25 cellular contexts compared by ENCODE assay signal in genomic region chr6:45488884-45489283, GRCh38.
A peak's percentile ranks its signal among the peaks of the same experiment; 100 is the strongest.
DNase-seq lines count a peak whose midpoint lies in the region; ATAC-seq lines count a peak whose summit lies in the region.
"Had no signal": no experiment of that assay in that cellular context is flagged by ENCODE, and none has a peak within 500 bp of the region (broad histone marks: within the 10 kb centered on the region; RNA-seq: fewer than 3 reads in every experiment).

No MANE protein-coding gene starts in this region.

- H2BK12ac ChIP-seq in mesenchymal stem cell (ENCODE audit: low read length in 2 of 2) = no peak overlapping the region

- H3K4me2 ChIP-seq in mesenchymal stem cell (ENCODE audit: low read length, poor library complexity, severe bottlenecking) = no peak overlapping the region

- no peak for ATAC-seq in HG03097 (IDR thresholded peaks at IDR 0.05; ENCODE audit: low FRiP score, unreplicated experiment)
- ATAC-seq: PC-3 had no signal

- H3K27ac Mint-ChIP-seq in activated T-cell treated with anti-CD3 and anti-CD28 coated beads, Interleukin-2, amount 50 U/mL, for 24 hours = peak overlapping the region; percentile 14
- H3K27ac Mint-ChIP-seq in CD8-positive, alpha-beta memory T cell = peak overlapping the region in 6 of 8 donors; percentile 0 to 74 (median 12)
- peak overlapping the region; percentile 49 for H3K27ac Mint-ChIP-seq in activated CD4-positive, alpha-beta memory T cell treated with anti-CD3 and anti-CD28 coated beads, Interleukin-2, amount 10 ng/mL, durations not matched to agents 7 days and 5 days
- H3K27ac Mint-ChIP-seq: B cell, H9 had no signal

- no peak overlapping the region for H4K8ac ChIP-seq in mesenchymal stem cell (ENCODE audit: low read length)

- H2BK5ac ChIP-seq in mesenchymal stem cell (ENCODE audit: low read depth, low read length, poor library complexity, severe bottlenecking) = no peak overlapping the region

- H3K36me3 Mint-ChIP-seq in activated T-cell treated with anti-CD3 and anti-CD28 coated beads, Interleukin-2, amount 50 U/mL, for 24 hours (ENCODE audit: low read depth) = peaks cover 76% of the 10 kb centered on the region
- peaks cover 2 to 4% (median 3%) of the 10 kb centered on the region in 3 donors for H3K36me3 Mint-ChIP-seq in CD8-positive, alpha-beta memory T cell
- H3K36me3 Mint-ChIP-seq in activated CD4-positive, alpha-beta memory T cell treated with anti-CD3 and anti-CD28 coated beads, Interleukin-2, amount 10 ng/mL, durations not matched to agents 7 days and 5 days (ENCODE audit: low read depth) = peaks cover 78% of the 10 kb centered on the region

- H2AFZ ChIP-seq in mesenchymal stem cell (ENCODE audit: low read depth, low read length) = no peak overlapping the region

- H2BK15ac ChIP-seq in mesenchymal stem cell (ENCODE audit: low read depth, poor library complexity, severe bottlenecking) = no peak overlapping the region

- H3K4me1 Mint-ChIP-seq in activated T-cell treated with anti-CD3 and anti-CD28 coated beads, Interleukin-2, amount 50 U/mL, for 24 hours (ENCODE audit: low read depth) = peaks cover 72% of the 10 kb centered on the region
- H3K4me1 Mint-ChIP-seq in CD8-positive, alpha-beta memory T cell = peaks cover 36 to 86% (median 48%) of the 10 kb centered on the region in 3 donors
- H3K4me1 Mint-ChIP-seq in activated CD4-positive, alpha-beta memory T cell treated with anti-CD3 and anti-CD28 coated beads, Interleukin-2, amount 10 ng/mL, durations not matched to agents 7 days and 5 days = peaks cover 62% of the 10 kb centered on the region

- CTCF ChIA-PET in CD8-positive, alpha-beta memory T cell (lab: Charles Lee) = no interaction called here
- CTCF ChIA-PET in activated CD4-positive, alpha-beta memory T cell treated with anti-CD3 and anti-CD28 coated beads, Interleukin-2, amount 10 ng/mL, durations not matched to agents 7 days and 5 days (lab: Charles Lee) = no interaction called here

- H3K27ac ChIP-seq in CD8-positive, alpha-beta memory T cell (ENCODE audit: low read depth, low read length) = no peak overlapping the region
- peak overlapping the region; percentile 55 for H3K27ac ChIP-seq in mesenchymal stem cell (ENCODE audit: low read length, poor library complexity, severe bottlenecking)
- H3K27ac ChIP-seq: breast epithelium had no signal

- peaks cover 24% of the 10 kb centered on the region for H3K4me1 ChIP-seq in CD8-positive, alpha-beta memory T cell (ENCODE audit: insufficient read depth, low read length)
- H3K4me1 ChIP-seq in mesenchymal stem cell (ENCODE audit: control insufficient read depth, insufficient read depth, low read depth, low read length) = peaks cover 4% of the 10 kb centered on the region
- H3K4me1 ChIP-seq: breast epithelium had no signal

- no peak overlapping the region for H3K9ac ChIP-seq in mesenchymal stem cell (ENCODE audit: low read length)

- H3K4me3 Mint-ChIP-seq in activated T-cell treated with anti-CD3 and anti-CD28 coated beads, Interleukin-2, amount 50 U/mL, for 24 hours = no peak overlapping the region
- H3K4me3 Mint-ChIP-seq in CD8-positive, alpha-beta memory T cell = peak overlapping the region in 4 of 7 donors; percentile 3 to 30 (median 12)
- no peak overlapping the region for H3K4me3 Mint-ChIP-seq in activated CD4-positive, alpha-beta memory T cell treated with anti-CD3 and anti-CD28 coated beads, Interleukin-2, amount 10 ng/mL, durations not matched to agents 7 days and 5 days
- H3K4me3 Mint-ChIP-seq: B cell, H9, nephron had no signal

- H2AK5ac ChIP-seq in mesenchymal stem cell (ENCODE audit: low read length, severe bottlenecking) = no peak overlapping the region

- H3K27me3 Mint-ChIP-seq in activated T-cell treated with anti-CD3 and anti-CD28 coated beads, Interleukin-2, amount 50 U/mL, for 24 hours = no peaks in the 10 kb centered on the region
- no peaks in the 10 kb centered on the region for H3K27me3 Mint-ChIP-seq in CD8-positive, alpha-beta memory T cell
- no peaks in the 10 kb centered on the region for H3K27me3 Mint-ChIP-seq in activated CD4-positive, alpha-beta memory T cell treated with anti-CD3 and anti-CD28 coated beads, Interleukin-2, amount 10 ng/mL, durations not matched to agents 7 days and 5 days
- H3K27me3 Mint-ChIP-seq: B cell had no signal

- no peak overlapping the region for H3K23ac ChIP-seq in mesenchymal stem cell (ENCODE audit: low read length in 2 of 2)

- H3K18ac ChIP-seq in mesenchymal stem cell (ENCODE audit: low read depth in 1 of 2, low read length in 2 of 2) = no peak overlapping the region

- H3K79me1 ChIP-seq in mesenchymal stem cell (replicated peaks; ENCODE audit: low read length, poor library complexity, severe bottlenecking) = peaks cover 3% of the 10 kb centered on the region

- H2BK120ac ChIP-seq in mesenchymal stem cell (ENCODE audit: low read depth, low read length) = no peak overlapping the region

- no peak overlapping the region for H3K14ac ChIP-seq in mesenchymal stem cell (ENCODE audit: low read length in 2 of 2)

- no peaks in the 10 kb centered on the region for H3K9me3 ChIP-seq in CD8-positive, alpha-beta memory T cell (ENCODE audit: low read length)
- H3K9me3 ChIP-seq in mesenchymal stem cell (ENCODE audit: control insufficient read depth, low read length) = no peaks in the 10 kb centered on the region
- H3K9me3 ChIP-seq: breast epithelium had no signal

- POLR2A ChIA-PET in CD8-positive, alpha-beta memory T cell (lab: Charles Lee) = no interaction called here
- POLR2A ChIA-PET in activated CD4-positive, alpha-beta memory T cell treated with anti-CD3 and anti-CD28 coated beads, Interleukin-2, amount 10 ng/mL, durations not matched to agents 7 days and 5 days (lab: Charles Lee) = no interaction called here

- H4K91ac ChIP-seq in mesenchymal stem cell (ENCODE audit: low read length) = no peak overlapping the region

- H3K27me3 ChIP-seq in CD8-positive, alpha-beta memory T cell (ENCODE audit: insufficient read depth, low read length, poor library complexity, severe bottlenecking) = no peaks in the 10 kb centered on the region
- no peaks in the 10 kb centered on the region for H3K27me3 ChIP-seq in mesenchymal stem cell (ENCODE audit: control insufficient read depth in 1 of 2, insufficient read depth in 1 of 2, low read length in 2 of 2)
- H3K27me3 ChIP-seq: breast epithelium had no signal

- no peak for DNase-seq in activated T-cell treated with anti-CD3 and anti-CD28 coated beads, Interleukin-2, amount 50 U/mL, for 24 hours
- DNase-seq in activated T-cell treated with anti-CD3 and anti-CD28 coated beads for 4 hours (no peak), mesenchymal stem cell (no peak), amniotic stem cell (lab: John Stamatoyannopoulos, UW) (no peak), Ammon's horn (ENCODE audit: low spot score) (no peak)
- DNase-seq in CD8-positive, alpha-beta memory T cell = peak in 2 of 5 donors; percentile 39 to 77
- no peak for DNase-seq in activated CD4-positive, alpha-beta memory T cell treated with anti-CD3 and anti-CD28 coated beads, Interleukin-2, amount 10 ng/mL, durations not matched to agents 7 days and 5 days
- DNase-seq: amygdala; DMS79 treated with DMSO at 0.1 percent for 48 hours; effector CD4-positive, alpha-beta T cell; glutamatergic neuron; H9; midbrain; NCI-H1048; NCI-H187; NCI-H524; PC-3; retina; T-helper 9 cell; trophoblast cell had no signal

- no peak overlapping the region for H3K4me3 ChIP-seq in CD8-positive, alpha-beta memory T cell (ENCODE audit: low read length)
- H3K4me3 ChIP-seq in mesenchymal stem cell (ENCODE audit: insufficient read depth in 1 of 2, low read depth in 1 of 2, low read length in 2 of 2) = no peak overlapping the region
- H3K4me3 ChIP-seq: breast epithelium, skin epidermis had no signal

- WGBS in mesenchymal stem cell = 94% methylated on average over 2 of the region's 2 CpGs

- no peaks in the 10 kb centered on the region for H3K9me3 Mint-ChIP-seq in activated T-cell treated with anti-CD3 and anti-CD28 coated beads, Interleukin-2, amount 50 U/mL, for 24 hours
- H3K9me3 Mint-ChIP-seq in CD8-positive, alpha-beta memory T cell = no peaks in the 10 kb centered on the region
- H3K9me3 Mint-ChIP-seq in activated CD4-positive, alpha-beta memory T cell treated with anti-CD3 and anti-CD28 coated beads, Interleukin-2, amount 10 ng/mL, durations not matched to agents 7 days and 5 days = no peaks in the 10 kb centered on the region
- H3K9me3 Mint-ChIP-seq: H9, nephron had no signal

- H3K36me3 ChIP-seq in CD8-positive, alpha-beta memory T cell (ENCODE audit: insufficient read depth, low read length) = no peaks in the 10 kb centered on the region
- H3K36me3 ChIP-seq in mesenchymal stem cell (ENCODE audit: control insufficient read depth in 1 of 2, insufficient read depth in 2 of 2, low read depth in 1 of 2, low read length in 2 of 2) = peaks cover 3 to 10% of the 10 kb centered on the region in 2 experiments
- H3K36me3 ChIP-seq: breast epithelium had no signal

- H3K4ac ChIP-seq in mesenchymal stem cell (ENCODE audit: low read depth in 1 of 2, low read length in 2 of 2) = no peak overlapping the region

Comparison
In these comparisons a context has a peak if more than half of its experiments do, and no peak if none do; other contexts are left out.
1. H3K4me3 Mint-ChIP-seq: peak in CD8-positive, alpha-beta memory T cell (4 of 7); none in activated T-cell treated with anti-CD3 and anti-CD28 coated beads, Interleukin-2, amount 50 U/mL, for 24 hours (single experiment) and activated CD4-positive, alpha-beta memory T cell treated with anti-CD3 and anti-CD28 coated beads, Interleukin-2, amount 10 ng/mL, durations not matched to agents 7 days and 5 days (single experiment).
2. Peak in every context shown above with its lines, with median percentiles within 50 percentile points of each other: H3K27ac Mint-ChIP-seq.